ENCODE assay signal across 1 cellular context in the genomic region with DNA sequence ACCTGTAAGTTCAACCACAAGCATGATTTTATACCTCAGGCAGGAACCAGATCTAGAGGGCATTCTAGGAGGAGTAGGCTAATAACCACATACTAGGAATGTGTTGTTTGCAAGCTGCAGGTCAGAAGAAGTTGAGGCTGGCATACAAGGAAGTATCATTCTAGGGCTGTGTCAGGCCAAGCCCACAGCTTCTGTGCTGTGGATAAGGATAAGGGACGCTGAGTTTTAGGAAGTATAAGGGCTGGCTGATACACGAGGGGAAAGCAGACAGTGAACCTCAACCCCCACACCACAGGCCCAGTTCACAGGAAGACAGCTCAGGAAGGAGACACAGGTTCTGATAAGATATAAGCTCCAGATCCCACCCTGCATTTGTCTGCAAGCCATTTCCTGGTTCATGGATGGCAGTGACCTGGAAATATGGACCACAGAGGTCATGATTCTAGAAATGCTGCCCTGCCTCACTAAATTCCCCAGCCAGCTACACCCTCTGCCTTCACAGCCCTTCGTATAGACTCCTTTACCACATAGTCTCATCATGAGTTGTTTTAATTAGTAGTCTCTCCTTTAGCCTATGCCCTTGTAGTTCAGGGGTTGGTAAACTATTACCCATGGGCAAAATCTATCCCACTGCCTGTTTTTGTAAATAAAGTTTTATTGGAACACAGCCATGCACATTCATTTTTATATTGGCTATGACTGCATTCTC.
TF ChIP-seq lines count a peak whose summit lies in the region.

No MANE protein-coding gene starts in this region.

TF ChIP-seq in K562, 482 proteins besides CTCF, POLR2A, EP300 and RAD21 (continued from another document and continues in another):
- TF ChIP-seq NR4A1 (CRISPR knock-in tag; IDR thresholded peaks at IDR 0.05) (no peak), NR4A1 (tag; IDR thresholded peaks at IDR 0.05) (peak; percentile 76), ARNT (IDR thresholded peaks at IDR 0.05) (0 out of 4 replicates have a peak, but pooled peaks of 1 of the 2 experiments have one; percentile 64), ZNF740 (CRISPR knock-in tag; IDR thresholded peaks at IDR 0.05) (no peak), ZNF740 (tag; IDR thresholded peaks at IDR 0.05) (no peak), MED1 (CRISPR knock-in tag; IDR thresholded peaks at IDR 0.05; ENCODE audit: borderline replicate concordance) (no peak), ELF1 (tag; IDR thresholded peaks at IDR 0.05) (peak; percentile 84), ZFP1 (CRISPR knock-in tag; IDR thresholded peaks at IDR 0.05) (no peak), NFYB (IDR thresholded peaks at IDR 0.05; ENCODE audit: extremely low read depth, insufficient read length) (no peak), GABPB1 (CRISPR knock-in tag; IDR thresholded peaks at IDR 0.05) (peak; percentile 51; the same call in 1 of the 2 replicates), RNF2 (IDR thresholded peaks at IDR 0.05) (peak; percentile 98), HMG20A (CRISPR knock-in tag; conservative IDR thresholded peaks at IDR 0.05) (no peak), POLR2G (IDR thresholded peaks at IDR 0.05; ENCODE audit: low read depth, low read length) (no peak), VEZF1 (CRISPR knock-in tag; IDR thresholded peaks at IDR 0.05) (peak; percentile 43; the same call in 1 of the 2 replicates), TAF7 (tag; IDR thresholded peaks at IDR 0.05) (no peak; the same call in 1 of the 2 replicates), U2AF2 (optimal IDR thresholded peaks at IDR 0.05; ENCODE audit: low read depth, low read length) (no peak), MBD2 (IDR thresholded peaks at IDR 0.05; ENCODE audit: borderline replicate concordance, low read depth) (peak; percentile 64; the same call in 1 of the 2 replicates), MCM3 (IDR thresholded peaks at IDR 0.05) (no peak), BMI1 (IDR thresholded peaks at IDR 0.05; ENCODE audit: low read length) (no peak), RAD51 (IDR thresholded peaks at IDR 0.05; ENCODE audit: borderline replicate concordance, low read depth) (no peak), TAF9B (IDR thresholded peaks at IDR 0.05; ENCODE audit: partially characterized antibody) (peak; percentile 37), SRSF1 (IDR thresholded peaks at IDR 0.05; ENCODE audit: low read depth, low read length) (no peak), LARP7 (IDR thresholded peaks at IDR 0.05) (no peak), TEAD2 (tag; IDR thresholded peaks at IDR 0.05) (no peak), SLC30A9 (CRISPR knock-in tag; IDR thresholded peaks at IDR 0.05) (no peak), SMARCA4 (IDR thresholded peaks at IDR 0.05) (peak; percentile 89), THAP7 (CRISPR knock-in tag; IDR thresholded peaks at IDR 0.05) (no peak), PCBP2 (IDR thresholded peaks at IDR 0.05; ENCODE audit: low read depth, low read length, poor library complexity, severe bottlenecking) (no peak), ZNF584 (CRISPR knock-in tag; IDR thresholded peaks at IDR 0.05; ENCODE audit: low read depth) (peak; percentile 60; the same call in 1 of the 2 replicates), SNAPC5 (CRISPR knock-in tag; IDR thresholded peaks at IDR 0.05) (no peak), TAF1 (IDR thresholded peaks at IDR 0.05; ENCODE audit: control insufficient read depth, extremely low read depth, insufficient read depth, low read length, severe bottlenecking) (peak; percentile 12), CC2D1A (IDR thresholded peaks at IDR 0.05) (no peak; the same call in 1 of the 2 replicates), JUND (IDR thresholded peaks at IDR 0.05; ENCODE audit: borderline replicate concordance, low read depth, low read length) (peak; percentile 74), JUND (tag; IDR thresholded peaks at IDR 0.05; ENCODE audit: borderline replicate concordance, low read depth, low read length) (peak; percentile 77; the same call in 2 of the 3 replicates), POLR3G (IDR thresholded peaks at IDR 0.05; ENCODE audit: extremely low read depth, insufficient read length, insufficient replicate concordance) (no peak), HLTF (IDR thresholded peaks at IDR 0.05) (no peak), CREB3 (tag; conservative IDR thresholded peaks at IDR 0.05; ENCODE audit: low read depth) (0 out of 2 replicates have a peak, but pooled peaks have one; percentile 25), ZNF282 (CRISPR knock-in tag; IDR thresholded peaks at IDR 0.05) (no peak), RFX5 (IDR thresholded peaks at IDR 0.05; ENCODE audit: low read depth, low read length) (no peak), GABPA (tag; conservative IDR thresholded peaks at IDR 0.05; ENCODE audit: low read depth) (peak; percentile 38; the same call in 1 of the 2 replicates), ZNF764 (CRISPR knock-in tag; IDR thresholded peaks at IDR 0.05; ENCODE audit: low read depth) (no peak), BCL6 (CRISPR knock-in tag; IDR thresholded peaks at IDR 0.05) (no peak), ZFP36 (IDR thresholded peaks at IDR 0.05; ENCODE audit: low read depth, low read length, partially characterized antibody) (no peak)
- TF ChIP-seq, protein P1, sequence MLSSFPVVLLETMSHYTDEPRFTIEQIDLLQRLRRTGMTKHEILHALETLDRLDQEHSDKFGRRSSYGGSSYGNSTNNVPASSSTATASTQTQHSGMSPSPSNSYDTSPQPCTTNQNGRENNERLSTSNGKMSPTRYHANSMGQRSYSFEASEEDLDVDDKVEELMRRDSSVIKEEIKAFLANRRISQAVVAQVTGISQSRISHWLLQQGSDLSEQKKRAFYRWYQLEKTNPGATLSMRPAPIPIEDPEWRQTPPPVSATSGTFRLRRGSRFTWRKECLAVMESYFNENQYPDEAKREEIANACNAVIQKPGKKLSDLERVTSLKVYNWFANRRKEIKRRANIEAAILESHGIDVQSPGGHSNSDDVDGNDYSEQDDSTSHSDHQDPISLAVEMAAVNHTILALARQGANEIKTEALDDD (IDR thresholded peaks at IDR 0.05), result peak; percentile 68
- TF ChIP-seq, protein P2, sequence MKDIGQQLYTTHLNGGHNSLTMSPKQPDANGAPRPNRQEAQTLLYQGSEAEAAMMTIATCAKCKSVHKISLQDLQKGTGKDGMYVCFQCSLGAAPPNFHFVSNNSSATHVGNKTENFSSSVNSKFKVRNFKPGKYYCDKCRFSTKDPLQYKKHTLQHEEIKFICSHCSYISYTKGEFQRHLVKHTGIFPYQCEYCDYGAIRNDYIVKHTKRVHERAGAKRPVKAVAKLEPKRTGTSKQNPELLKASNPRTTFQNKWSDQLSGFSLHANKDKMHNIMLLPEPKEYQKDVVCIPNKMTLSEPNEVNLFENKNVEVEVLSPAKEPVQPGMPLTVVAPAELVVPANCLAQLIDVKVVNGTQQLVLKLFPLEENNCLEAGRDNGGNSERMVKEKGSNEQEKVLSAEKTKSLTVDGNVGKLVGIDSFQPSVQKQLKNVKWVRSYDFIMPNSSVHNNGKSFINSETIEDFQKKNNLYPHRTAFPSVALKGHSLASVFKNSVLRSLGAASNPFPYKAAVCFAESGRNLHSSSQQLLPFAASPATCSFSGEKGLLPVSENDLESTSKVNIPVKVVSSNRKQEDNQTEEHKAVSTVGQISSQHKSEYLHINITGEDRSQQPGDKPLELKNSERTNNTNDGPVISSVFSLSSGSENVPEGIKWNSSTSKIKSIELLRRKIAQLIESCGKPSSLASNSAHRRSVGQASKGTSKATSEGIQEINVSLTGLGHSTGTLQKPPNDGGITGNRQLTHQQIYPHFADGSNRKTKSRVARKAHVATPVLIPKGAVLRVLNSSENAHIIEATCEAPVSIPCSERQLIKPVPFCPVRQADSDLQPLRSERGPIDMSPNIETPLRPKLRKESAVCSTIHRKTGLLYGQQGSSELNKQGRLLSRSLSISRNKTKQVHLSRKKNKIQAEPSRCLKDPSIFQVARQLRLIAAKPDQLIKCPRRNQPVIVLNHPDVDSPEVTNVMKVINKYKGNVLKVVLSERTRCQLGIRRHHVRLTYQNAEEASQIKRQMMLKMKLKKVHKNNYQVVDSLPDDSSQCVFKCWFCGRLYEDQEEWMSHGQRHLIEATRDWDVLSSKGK (CRISPR knock-in tag; IDR thresholded peaks at IDR 0.05), result no peak
- TF ChIP-seq, protein P3, sequence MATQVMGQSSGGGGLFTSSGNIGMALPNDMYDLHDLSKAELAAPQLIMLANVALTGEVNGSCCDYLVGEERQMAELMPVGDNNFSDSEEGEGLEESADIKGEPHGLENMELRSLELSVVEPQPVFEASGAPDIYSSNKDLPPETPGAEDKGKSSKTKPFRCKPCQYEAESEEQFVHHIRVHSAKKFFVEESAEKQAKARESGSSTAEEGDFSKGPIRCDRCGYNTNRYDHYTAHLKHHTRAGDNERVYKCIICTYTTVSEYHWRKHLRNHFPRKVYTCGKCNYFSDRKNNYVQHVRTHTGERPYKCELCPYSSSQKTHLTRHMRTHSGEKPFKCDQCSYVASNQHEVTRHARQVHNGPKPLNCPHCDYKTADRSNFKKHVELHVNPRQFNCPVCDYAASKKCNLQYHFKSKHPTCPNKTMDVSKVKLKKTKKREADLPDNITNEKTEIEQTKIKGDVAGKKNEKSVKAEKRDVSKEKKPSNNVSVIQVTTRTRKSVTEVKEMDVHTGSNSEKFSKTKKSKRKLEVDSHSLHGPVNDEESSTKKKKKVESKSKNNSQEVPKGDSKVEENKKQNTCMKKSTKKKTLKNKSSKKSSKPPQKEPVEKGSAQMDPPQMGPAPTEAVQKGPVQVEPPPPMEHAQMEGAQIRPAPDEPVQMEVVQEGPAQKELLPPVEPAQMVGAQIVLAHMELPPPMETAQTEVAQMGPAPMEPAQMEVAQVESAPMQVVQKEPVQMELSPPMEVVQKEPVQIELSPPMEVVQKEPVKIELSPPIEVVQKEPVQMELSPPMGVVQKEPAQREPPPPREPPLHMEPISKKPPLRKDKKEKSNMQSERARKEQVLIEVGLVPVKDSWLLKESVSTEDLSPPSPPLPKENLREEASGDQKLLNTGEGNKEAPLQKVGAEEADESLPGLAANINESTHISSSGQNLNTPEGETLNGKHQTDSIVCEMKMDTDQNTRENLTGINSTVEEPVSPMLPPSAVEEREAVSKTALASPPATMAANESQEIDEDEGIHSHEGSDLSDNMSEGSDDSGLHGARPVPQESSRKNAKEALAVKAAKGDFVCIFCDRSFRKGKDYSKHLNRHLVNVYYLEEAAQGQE (CRISPR knock-in tag; IDR thresholded peaks at IDR 0.05; ENCODE audit: low read depth), result no peak
- TF ChIP-seq, protein P4, sequence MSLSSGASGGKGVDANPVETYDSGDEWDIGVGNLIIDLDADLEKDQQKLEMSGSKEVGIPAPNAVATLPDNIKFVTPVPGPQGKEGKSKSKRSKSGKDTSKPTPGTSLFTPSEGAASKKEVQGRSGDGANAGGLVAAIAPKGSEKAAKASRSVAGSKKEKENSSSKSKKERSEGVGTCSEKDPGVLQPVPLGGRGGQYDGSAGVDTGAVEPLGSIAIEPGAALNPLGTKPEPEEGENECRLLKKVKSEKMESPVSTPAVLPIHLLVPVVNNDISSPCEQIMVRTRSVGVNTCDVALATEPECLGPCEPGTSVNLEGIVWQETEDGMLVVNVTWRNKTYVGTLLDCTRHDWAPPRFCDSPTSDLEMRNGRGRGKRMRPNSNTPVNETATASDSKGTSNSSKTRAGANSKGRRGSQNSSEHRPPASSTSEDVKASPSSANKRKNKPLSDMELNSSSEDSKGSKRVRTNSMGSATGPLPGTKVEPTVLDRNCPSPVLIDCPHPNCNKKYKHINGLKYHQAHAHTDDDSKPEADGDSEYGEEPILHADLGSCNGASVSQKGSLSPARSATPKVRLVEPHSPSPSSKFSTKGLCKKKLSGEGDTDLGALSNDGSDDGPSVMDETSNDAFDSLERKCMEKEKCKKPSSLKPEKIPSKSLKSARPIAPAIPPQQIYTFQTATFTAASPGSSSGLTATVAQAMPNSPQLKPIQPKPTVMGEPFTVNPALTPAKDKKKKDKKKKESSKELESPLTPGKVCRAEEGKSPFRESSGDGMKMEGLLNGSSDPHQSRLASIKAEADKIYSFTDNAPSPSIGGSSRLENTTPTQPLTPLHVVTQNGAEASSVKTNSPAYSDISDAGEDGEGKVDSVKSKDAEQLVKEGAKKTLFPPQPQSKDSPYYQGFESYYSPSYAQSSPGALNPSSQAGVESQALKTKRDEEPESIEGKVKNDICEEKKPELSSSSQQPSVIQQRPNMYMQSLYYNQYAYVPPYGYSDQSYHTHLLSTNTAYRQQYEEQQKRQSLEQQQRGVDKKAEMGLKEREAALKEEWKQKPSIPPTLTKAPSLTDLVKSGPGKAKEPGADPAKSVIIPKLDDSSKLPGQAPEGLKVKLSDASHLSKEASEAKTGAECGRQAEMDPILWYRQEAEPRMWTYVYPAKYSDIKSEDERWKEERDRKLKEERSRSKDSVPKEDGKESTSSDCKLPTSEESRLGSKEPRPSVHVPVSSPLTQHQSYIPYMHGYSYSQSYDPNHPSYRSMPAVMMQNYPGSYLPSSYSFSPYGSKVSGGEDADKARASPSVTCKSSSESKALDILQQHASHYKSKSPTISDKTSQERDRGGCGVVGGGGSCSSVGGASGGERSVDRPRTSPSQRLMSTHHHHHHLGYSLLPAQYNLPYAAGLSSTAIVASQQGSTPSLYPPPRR (CRISPR knock-in tag; IDR thresholded peaks at IDR 0.05; ENCODE audit: borderline replicate concordance), result no peak
